26 cellular contexts compared by ENCODE assay signal in genomic region chr6:31691564-31692108, GRCh38. TPM values are rescaled to one million over a fixed set of nuclear protein-coding genes. Genes with fewer than 3 reads are reported as not detected.
DNase-seq lines count a peak whose midpoint lies in the region; ATAC-seq, FAIRE-seq and TF ChIP-seq lines count a peak whose summit lies in the region.
"Had no signal": no experiment of that assay in that cellular context is flagged by ENCODE, and none has a peak within 500 bp of the region (broad histone marks: within the 10 kb centered on the region; RNA-seq: fewer than 3 reads in every experiment).

No MANE protein-coding gene starts in this region.

- CTCF ChIA-PET in IMR-90 (lab: Yijun Ruan, JAX): no interaction called here

- TF ChIP-seq CTCF in IMR-90 (conservative IDR thresholded peaks at IDR 0.05; ENCODE audit: low read depth, low read length) (no peak), hepatocyte (IDR thresholded peaks at IDR 0.05; ENCODE audit: poor library complexity) (no peak), D721Med (IDR thresholded peaks at IDR 0.05; ENCODE audit: insufficient read depth, missing control alignments) (no peak), MM.1S (IDR thresholded peaks at IDR 0.05; ENCODE audit: low read length) (no peak), tibial nerve (IDR thresholded peaks at IDR 0.05) (no peak)

- H3K9me2 ChIP-seq in hepatocyte (replicated peaks; ENCODE audit: insufficient read depth): no peaks in the 10 kb centered on the region
- H3K9me2 ChIP-seq in MM.1S (replicated peaks; ENCODE audit: insufficient read depth, low read length): no peaks in the 10 kb centered on the region

- H3K27me3 ChIP-seq in IMR-90 (ENCODE audit: control insufficient read depth, insufficient read depth, low read length) (no peaks in the 10 kb centered on the region), hepatocyte (no peaks in the 10 kb centered on the region), MM.1S (replicated peaks; ENCODE audit: insufficient read depth, low read length) (no peaks in the 10 kb centered on the region), tibial nerve (no peaks in the 10 kb centered on the region)

- no peak overlapping the region for H3K18ac ChIP-seq in IMR-90 (ENCODE audit: low read depth, low read length)

- 100% methylated on average over 1 of the region's 12 CpGs; no CpG with 5 or more reads in 1 of the 2 experiments for WGBS in IMR-90 (ENCODE audit: extremely low coverage in 2 of 2, insufficient read length in 1 of 2), 2 experiments
- 96% methylated on average over 7 of the region's 12 CpGs for WGBS in hepatocyte (ENCODE audit: low lambda C conversion rate, missing lambda C conversion rate)
- WGBS in tibial nerve, 2 donors: 91 to 92% methylated on average over 12 of the region's 12 CpGs

- TF ChIP-seq EP300 in tibial nerve (IDR thresholded peaks at IDR 0.05): no peak

- no peak overlapping the region for H2BK5ac ChIP-seq in IMR-90 (ENCODE audit: low read depth, low read length, poor library complexity, severe bottlenecking)

- TF ChIP-seq RAD21 in IMR-90 (IDR thresholded peaks at IDR 0.05; ENCODE audit: low read length): no peak

- H3K4me3 ChIP-seq in IMR-90 (ENCODE audit: insufficient read depth, low read depth, low read length): no peak overlapping the region
- no peak overlapping the region for H3K4me3 ChIP-seq in hepatocyte
- no peak overlapping the region for H3K4me3 ChIP-seq in MM.1S (ENCODE audit: low read length)
- H3K4me3 ChIP-seq in tibial nerve: no peak overlapping the region
- H3K4me3 ChIP-seq: A549, GM23338 had no signal

- H4K8ac ChIP-seq in IMR-90 (ENCODE audit: low read depth in 2 of 2, low read length in 2 of 2): no peak overlapping the region

- H2AK9ac ChIP-seq in IMR-90 (replicated peaks; ENCODE audit: low read depth, low read length, poor library complexity): peak overlapping the region; percentile 37

- H3K23ac ChIP-seq in IMR-90 (ENCODE audit: low read depth, low read length): no peak overlapping the region

- H3K4me2 ChIP-seq in IMR-90 (ENCODE audit: low read depth, low read length) (no peak overlapping the region), hepatocyte (no peak overlapping the region), MM.1S (ENCODE audit: low read depth, low read length) (no peak overlapping the region)
- H3K4me2 ChIP-seq: A549, GM23338 had no signal

- H3K4me3 Mint-ChIP-seq in activated T-cell treated with anti-CD3 and anti-CD28 coated beads, Interleukin-2, amount 50 U/mL, for 24 hours: no peak overlapping the region
- H3K4me3 Mint-ChIP-seq in activated T-cell treated with anti-CD3 and anti-CD28 coated beads, Interleukin-2, amount 50 U/mL, for 72 hours: no peak overlapping the region
- H3K4me3 Mint-ChIP-seq: CD8-positive, alpha-beta T cell; GM23338 had no signal

- no peaks in the 10 kb centered on the region for H3K27me3 Mint-ChIP-seq in activated T-cell treated with anti-CD3 and anti-CD28 coated beads, Interleukin-2, amount 50 U/mL, for 24 hours
- H3K27me3 Mint-ChIP-seq in activated T-cell treated with anti-CD3 and anti-CD28 coated beads, Interleukin-2, amount 50 U/mL, for 72 hours (ENCODE audit: low read depth): no peaks in the 10 kb centered on the region

- H4K20me1 ChIP-seq in IMR-90 (ENCODE audit: insufficient read depth, low read length): no peaks in the 10 kb centered on the region
- no peaks in the 10 kb centered on the region for H4K20me1 ChIP-seq in hepatocyte (ENCODE audit: insufficient read depth, poor library complexity, severe bottlenecking)
- H4K20me1 ChIP-seq in MM.1S (ENCODE audit: insufficient read depth, low read length): no peaks in the 10 kb centered on the region

- in situ Hi-C loops in IMR-90 (cut with MboI; ENCODE audit: low sequenced_read_pairs): no loop called here

- peaks cover 9% of the 10 kb centered on the region for H3K4me1 Mint-ChIP-seq in activated T-cell treated with anti-CD3 and anti-CD28 coated beads, Interleukin-2, amount 50 U/mL, for 24 hours (ENCODE audit: low read depth)
- peaks cover 10% of the 10 kb centered on the region for H3K4me1 Mint-ChIP-seq in activated T-cell treated with anti-CD3 and anti-CD28 coated beads, Interleukin-2, amount 50 U/mL, for 72 hours (ENCODE audit: low read depth)
- H3K4me1 Mint-ChIP-seq: GM23338 had no signal

- no peak overlapping the region for H2AK5ac ChIP-seq in IMR-90 (ENCODE audit: low read depth, low read length)

- TF ChIP-seq POLR2A in IMR-90 (IDR thresholded peaks at IDR 0.05; ENCODE audit: low read depth, low read length): no peak
- no peak for TF ChIP-seq POLR2A in tibial nerve (IDR thresholded peaks at IDR 0.05)

- H3F3A ChIP-seq in MM.1S (ENCODE audit: insufficient read depth, low read length): no peaks in the 10 kb centered on the region

- dilution Hi-C loops in IMR-90 (cut with HindIII; ENCODE audit: low sequenced_read_pairs, unreplicated experiment): no loop called here

- no peak overlapping the region for H2AFZ ChIP-seq in IMR-90 (replicated peaks; ENCODE audit: low read length, poor library complexity)
- no peak overlapping the region for H2AFZ ChIP-seq in hepatocyte
- H2AFZ ChIP-seq in MM.1S (ENCODE audit: low read length): no peak overlapping the region
- H2AFZ ChIP-seq: GM23338 had no signal

- no peaks in the 10 kb centered on the region for H3K9me3 Mint-ChIP-seq in activated T-cell treated with anti-CD3 and anti-CD28 coated beads, Interleukin-2, amount 50 U/mL, for 24 hours
- H3K9me3 Mint-ChIP-seq in activated T-cell treated with anti-CD3 and anti-CD28 coated beads, Interleukin-2, amount 50 U/mL, for 72 hours: no peaks in the 10 kb centered on the region
- H3K9me3 Mint-ChIP-seq: CD8-positive, alpha-beta T cell; GM23338 had no signal

- H3K27ac ChIP-seq in IMR-90 (ENCODE audit: insufficient read depth, low read length): no peak overlapping the region
- peak overlapping the region; percentile 94 for H3K27ac ChIP-seq in hepatocyte
- H3K27ac ChIP-seq in MM.1S (ENCODE audit: low read length): no peak overlapping the region
- no peak overlapping the region for H3K27ac ChIP-seq in tibial nerve
- H3K27ac ChIP-seq: 22Rv1, A549, C4-2B, HL-60 had no signal

- H3K27ac Mint-ChIP-seq in activated T-cell treated with anti-CD3 and anti-CD28 coated beads, Interleukin-2, amount 50 U/mL, for 24 hours: peak overlapping the region; percentile 44
- H3K27ac Mint-ChIP-seq in activated T-cell treated with anti-CD3 and anti-CD28 coated beads, Interleukin-2, amount 50 U/mL, for 72 hours: no peak overlapping the region
- H3K27ac Mint-ChIP-seq: CD8-positive, alpha-beta T cell; GM23338 had no signal

- H4K91ac ChIP-seq in IMR-90 (ENCODE audit: insufficient read depth, low read depth, low read length): no peak overlapping the region

- intact Hi-C loops in IMR-90 (cut with micrococcal nuclease): no loop called here

- no peak overlapping the region for H2BK120ac ChIP-seq in IMR-90 (ENCODE audit: low read depth, low read length)

- no peaks in the 10 kb centered on the region for H3K4me1 ChIP-seq in IMR-90 (ENCODE audit: control insufficient read depth, insufficient read depth, low read length)
- H3K4me1 ChIP-seq in hepatocyte (ENCODE audit: insufficient read depth): peaks cover 6% of the 10 kb centered on the region
- no peaks in the 10 kb centered on the region for H3K4me1 ChIP-seq in MM.1S (ENCODE audit: low read length)
- no peaks in the 10 kb centered on the region for H3K4me1 ChIP-seq in tibial nerve
- H3K4me1 ChIP-seq: A549 had no signal

- H3K36me3 ChIP-seq in IMR-90 (ENCODE audit: control insufficient read depth, insufficient read depth, low read length) (peaks cover 75% of the 10 kb centered on the region), hepatocyte (replicated peaks; ENCODE audit: insufficient read depth, low read depth) (no peaks in the 10 kb centered on the region), MM.1S (replicated peaks; ENCODE audit: insufficient read depth, low read length) (no peaks in the 10 kb centered on the region), tibial nerve (peaks cover 4 to 100% (median 8%) of the 10 kb centered on the region in 3 donors)

- no peak overlapping the region for H3K56ac ChIP-seq in IMR-90 (ENCODE audit: extremely low read depth, insufficient read depth, low read length)

- no peaks in the 10 kb centered on the region for H3K9me1 ChIP-seq in IMR-90 (ENCODE audit: insufficient read depth, low read length)

- no peak overlapping the region for H2BK20ac ChIP-seq in IMR-90 (ENCODE audit: low read depth, low read length)

- FAIRE-seq in D721Med (lab: Jason Lieb, UNC): no peak
- FAIRE-seq: A549, GM12892, GM18507, H54 had no signal

- H4K5ac ChIP-seq in IMR-90 (ENCODE audit: low read depth, low read length): no peak overlapping the region

- H2BK15ac ChIP-seq in IMR-90 (ENCODE audit: low read depth, low read length): no peak overlapping the region

- no peak overlapping the region for H3K14ac ChIP-seq in IMR-90 (replicated peaks; ENCODE audit: low read depth, low read length)

- no peak overlapping the region for H3K4ac ChIP-seq in IMR-90 (ENCODE audit: low read depth, low read length)

- ATAC-seq in activated T-cell treated with anti-CD3 and anti-CD28 coated beads, Interleukin-2, amount 50 U/mL, for 72 hours (replicated peaks in 1 of 2): no peak
- no peak for ATAC-seq in IMR-90 (ENCODE audit: low read depth)
- ATAC-seq: A549; CD8-positive, alpha-beta T cell; GM23338 had no signal

- no peak for DNase-seq in activated T-cell treated with anti-CD3 and anti-CD28 coated beads, Interleukin-2, amount 50 U/mL, for 24 hours
- DNase-seq in activated T-cell treated with anti-CD3 and anti-CD28 coated beads, Interleukin-2, amount 50 U/mL, for 72 hours: no peak
- no peak for DNase-seq in IMR-90
- DNase-seq in hepatocyte (ENCODE audit: low spot score): no peak
- no peak for DNase-seq in D721Med (ENCODE audit: insufficient read length, low spot score)
- no peak for DNase-seq in MM.1S
- no peak for DNase-seq in tibial nerve (ENCODE audit: low spot score in 2 of 2)
- DNase-seq: AML-193; CD8-positive, alpha-beta T cell; COR-L47; DMS153; DMS79; GDM1; HCEC 1CT; KBM-7 had no signal

- POLR2A ChIA-PET in IMR-90 (lab: Charles Lee; ENCODE audit: unreplicated experiment): no interaction called here

- H3K79me2 ChIP-seq in hepatocyte (no peaks in the 10 kb centered on the region), MM.1S (ENCODE audit: low read length) (no peaks in the 10 kb centered on the region)

- no peak overlapping the region for H3K9ac ChIP-seq in IMR-90 (ENCODE audit: low read depth, low read length)
- H3K9ac ChIP-seq in MM.1S (ENCODE audit: low read length): no peak overlapping the region

- peaks cover 93% of the 10 kb centered on the region for H3K36me3 Mint-ChIP-seq in activated T-cell treated with anti-CD3 and anti-CD28 coated beads, Interleukin-2, amount 50 U/mL, for 24 hours (ENCODE audit: low read depth)
- peaks cover 2 to 5% of the 10 kb centered on the region in 2 donors for H3K36me3 Mint-ChIP-seq in activated T-cell treated with anti-CD3 and anti-CD28 coated beads, Interleukin-2, amount 50 U/mL, for 72 hours (ENCODE audit: insufficient read depth in 2 of 2)

- peaks cover 4 to 8% of the 10 kb centered on the region in 2 experiments; a peak in 2 of 4 replicates for H3K79me1 ChIP-seq in IMR-90 (ENCODE audit: low read depth in 1 of 2, low read length in 2 of 2)

- BruUV-seq in IMR-90 (replicated peaks; lab: Mats Ljungman, UMichigan): no TSS peak

- no peaks in the 10 kb centered on the region for H3K9me3 ChIP-seq in IMR-90 (ENCODE audit: control insufficient read depth, insufficient read depth, low read length)
- no peaks in the 10 kb centered on the region for H3K9me3 ChIP-seq in hepatocyte (ENCODE audit: low read depth)
- H3K9me3 ChIP-seq in MM.1S (replicated peaks; ENCODE audit: insufficient read depth, low read length): no peaks in the 10 kb centered on the region
- H3K9me3 ChIP-seq in tibial nerve: no peaks in the 10 kb centered on the region
- H3K9me3 ChIP-seq: A549 had no signal

RNA-seq across cellular contexts. Expression of gene LY6G5C, which starts 10.8 kb away (rescaled TPM):
- total RNA-seq in activated T-cell treated with anti-CD3 and anti-CD28 coated beads, Interleukin-2, amount 50 U/mL, for 72 hours: 1 to 10 TPM; 2.3 to 6.9 TPM
- total RNA-seq in IMR-90 (2012; rRNA removed): 0.18 TPM in 1 of 2 replicates, not detected in the other
- polyA plus RNA-seq in IMR-90 (2012; rRNA removed): 2.0 and 2.1 TPM in 2 replicates
- 2.2 and 3.2 TPM in 2 replicates for polyA plus RNA-seq in IMR-90 (2012; cell fraction: cytosol; rRNA removed)
- polyA plus RNA-seq in IMR-90 (2012; cell fraction: nucleus; rRNA removed; ENCODE audit: low replicate concordance): 1.0 and 1.3 TPM in 2 replicates
- total RNA-seq in hepatocyte: 0.32 TPM in 1 of 2 replicates, not detected in the other
- 0.63 and 5.0 TPM in 2 replicates for polyA plus RNA-seq in hepatocyte
- under 1 TPM in 1 of 4 donors, not detected in 3; 0.84 TPM for total RNA-seq in tibial nerve
- total RNA-seq: Daoy, GM23338 had no signal

RNA-seq across cellular contexts. Expression of gene ABHD16A, which starts 11.5 kb away (rescaled TPM):
- total RNA-seq in activated T-cell treated with anti-CD3 and anti-CD28 coated beads, Interleukin-2, amount 50 U/mL, for 72 hours: 10 to 100 TPM; 48.9 TPM
- total RNA-seq in IMR-90 (2012; rRNA removed) (30.3 and 35.1 TPM in 2 replicates), hepatocyte (63.2 and 66.8 TPM in 2 replicates), tibial nerve (10 to 100 TPM; 37.1 to 62.1 (median 49.9) TPM)
- polyA plus RNA-seq in IMR-90 (2012; rRNA removed) (31.5 and 34.6 TPM in 2 replicates), hepatocyte (81.3 and 94.7 TPM in 2 replicates)
- polyA plus RNA-seq in IMR-90 (2012; cell fraction: cytosol; rRNA removed): 25.7 and 37.6 TPM in 2 replicates
- 93.6 and 149 TPM in 2 replicates for polyA plus RNA-seq in IMR-90 (2012; cell fraction: nucleus; rRNA removed; ENCODE audit: low replicate concordance)

RNA-seq across cellular contexts. Expression of gene LY6G6F, which starts 15.0 kb away (rescaled TPM):
- total RNA-seq in activated T-cell treated with anti-CD3 and anti-CD28 coated beads, Interleukin-2, amount 50 U/mL, for 72 hours: not detected
- not detected in 2 replicates for total RNA-seq in IMR-90 (2012; rRNA removed)
- not detected in 2 replicates for polyA plus RNA-seq in IMR-90 (2012; rRNA removed)
- not detected in 2 replicates for polyA plus RNA-seq in IMR-90 (2012; cell fraction: cytosol; rRNA removed)
- not detected in 2 replicates for polyA plus RNA-seq in IMR-90 (2012; cell fraction: nucleus; rRNA removed; ENCODE audit: low replicate concordance)
- total RNA-seq in hepatocyte: not detected in 2 replicates
- not detected in 2 replicates for polyA plus RNA-seq in hepatocyte
- total RNA-seq in tibial nerve: not detected
- total RNA-seq: CD8-positive, alpha-beta T cell; Daoy; GM23338; HT1080 had no signal
- polyA plus RNA-seq: A549, BJ, GM23338 had no signal

RNA-seq across cellular contexts. Expression of gene LY6G5B, which starts 21.9 kb away (rescaled TPM):
- total RNA-seq in activated T-cell treated with anti-CD3 and anti-CD28 coated beads, Interleukin-2, amount 50 U/mL, for 72 hours: 10 to 100 TPM; 21.3 to 26.9 TPM
- total RNA-seq in IMR-90 (2012; rRNA removed): 1.9 and 2.2 TPM in 2 replicates
- 10.2 and 13.6 TPM in 2 replicates for polyA plus RNA-seq in IMR-90 (2012; rRNA removed)
- 0.52 and 0.67 TPM in 2 replicates for polyA plus RNA-seq in IMR-90 (2012; cell fraction: cytosol; rRNA removed)
- 151 and 158 TPM in 2 replicates for polyA plus RNA-seq in IMR-90 (2012; cell fraction: nucleus; rRNA removed; ENCODE audit: low replicate concordance)
- 2.2 and 5.3 TPM in 2 replicates for total RNA-seq in hepatocyte
- 14.9 and 18.9 TPM in 2 replicates for polyA plus RNA-seq in hepatocyte
- total RNA-seq in tibial nerve: 10 to 100 TPM in 2 of 4 donors, 1 to 10 TPM in 2; 7.6 to 13.0 (median 9.8) TPM

RNA-seq across cellular contexts. Expression of gene LY6G6D, which starts 23.5 kb away (rescaled TPM):
- total RNA-seq in activated T-cell treated with anti-CD3 and anti-CD28 coated beads, Interleukin-2, amount 50 U/mL, for 72 hours: not detected
- total RNA-seq in IMR-90 (2012; rRNA removed) (not detected in 2 replicates), hepatocyte (1.3 TPM in 1 of 2 replicates, not detected in the other), tibial nerve (not detected)
- polyA plus RNA-seq in IMR-90 (2012; rRNA removed) (not detected in 2 replicates), hepatocyte (1.2 and 3.0 TPM in 2 replicates)
- not detected in 2 replicates for polyA plus RNA-seq in IMR-90 (2012; cell fraction: cytosol; rRNA removed)
- polyA plus RNA-seq in IMR-90 (2012; cell fraction: nucleus; rRNA removed; ENCODE audit: low replicate concordance): not detected in 2 replicates
- total RNA-seq: CD8-positive, alpha-beta T cell; Daoy; GM23338; HT1080 had no signal
- polyA plus RNA-seq: A549, BJ, GM23338 had no signal
